In the genomic region with DNA sequence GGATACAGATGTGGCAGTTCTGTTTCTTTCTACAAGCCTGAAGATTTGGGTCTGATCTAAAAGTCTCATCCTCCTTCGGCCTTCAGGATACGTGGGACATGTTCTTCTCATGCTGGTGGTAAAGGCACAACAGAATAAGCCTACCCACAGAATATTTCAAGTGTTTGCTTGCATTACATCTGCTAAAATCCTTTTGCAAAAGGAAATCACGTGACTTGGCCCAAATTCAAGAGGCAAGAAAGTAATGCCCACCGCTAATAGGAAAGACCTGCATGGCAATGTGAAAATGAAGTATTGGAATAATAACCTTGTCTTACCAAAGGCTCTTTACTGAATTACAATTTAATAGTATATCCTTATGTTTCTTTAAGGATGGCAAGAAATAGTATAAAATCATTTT, we compare ENCODE assay signal across 2 cellular contexts.
TF ChIP-seq lines count a peak whose summit lies in the region.

No MANE protein-coding gene starts in this region.

TF ChIP-seq in HCT116, 20 proteins besides CTCF, POLR2A, EP300 and RAD21:
- no peak for TF ChIP-seq TCF7L2 (IDR thresholded peaks at IDR 0.05; ENCODE audit: borderline replicate concordance, extremely low read depth, insufficient read depth, insufficient read length)
- no peak for TF ChIP-seq ZFX (IDR thresholded peaks at IDR 0.05)
- TF ChIP-seq, protein P1, sequence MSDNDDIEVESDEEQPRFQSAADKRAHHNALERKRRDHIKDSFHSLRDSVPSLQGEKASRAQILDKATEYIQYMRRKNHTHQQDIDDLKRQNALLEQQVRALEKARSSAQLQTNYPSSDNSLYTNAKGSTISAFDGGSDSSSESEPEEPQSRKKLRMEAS (IDR thresholded peaks at IDR 0.05), result no peak
- TF ChIP-seq SRF (IDR thresholded peaks at IDR 0.05; ENCODE audit: low read depth), result no peak
- TF ChIP-seq EZH2phosphoT487 (IDR thresholded peaks at IDR 0.05; ENCODE audit: borderline replicate concordance), result no peak
- no peak for TF ChIP-seq EGR1 (IDR thresholded peaks at IDR 0.05; ENCODE audit: low read depth)
- no peak for TF ChIP-seq SP1 (IDR thresholded peaks at IDR 0.05; ENCODE audit: low read depth)
- TF ChIP-seq ZNF274 (IDR thresholded peaks at IDR 0.05; ENCODE audit: low read depth, low read length), result no peak
- TF ChIP-seq, protein P2, sequence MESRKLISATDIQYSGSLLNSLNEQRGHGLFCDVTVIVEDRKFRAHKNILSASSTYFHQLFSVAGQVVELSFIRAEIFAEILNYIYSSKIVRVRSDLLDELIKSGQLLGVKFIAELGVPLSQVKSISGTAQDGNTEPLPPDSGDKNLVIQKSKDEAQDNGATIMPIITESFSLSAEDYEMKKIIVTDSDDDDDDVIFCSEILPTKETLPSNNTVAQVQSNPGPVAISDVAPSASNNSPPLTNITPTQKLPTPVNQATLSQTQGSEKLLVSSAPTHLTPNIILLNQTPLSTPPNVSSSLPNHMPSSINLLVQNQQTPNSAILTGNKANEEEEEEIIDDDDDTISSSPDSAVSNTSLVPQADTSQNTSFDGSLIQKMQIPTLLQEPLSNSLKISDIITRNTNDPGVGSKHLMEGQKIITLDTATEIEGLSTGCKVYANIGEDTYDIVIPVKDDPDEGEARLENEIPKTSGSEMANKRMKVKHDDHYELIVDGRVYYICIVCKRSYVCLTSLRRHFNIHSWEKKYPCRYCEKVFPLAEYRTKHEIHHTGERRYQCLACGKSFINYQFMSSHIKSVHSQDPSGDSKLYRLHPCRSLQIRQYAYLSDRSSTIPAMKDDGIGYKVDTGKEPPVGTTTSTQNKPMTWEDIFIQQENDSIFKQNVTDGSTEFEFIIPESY (IDR thresholded peaks at IDR 0.05; ENCODE audit: extremely low read depth, insufficient replicate concordance, low read length), result no peak
- no peak for TF ChIP-seq SIN3A (IDR thresholded peaks at IDR 0.05; ENCODE audit: low read depth)
- TF ChIP-seq, protein P3, sequence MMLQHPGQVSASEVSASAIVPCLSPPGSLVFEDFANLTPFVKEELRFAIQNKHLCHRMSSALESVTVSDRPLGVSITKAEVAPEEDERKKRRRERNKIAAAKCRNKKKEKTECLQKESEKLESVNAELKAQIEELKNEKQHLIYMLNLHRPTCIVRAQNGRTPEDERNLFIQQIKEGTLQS (IDR thresholded peaks at IDR 0.05), result no peak
- TF ChIP-seq JUND (IDR thresholded peaks at IDR 0.05), result no peak
- TF ChIP-seq ELF1 (IDR thresholded peaks at IDR 0.05; ENCODE audit: borderline replicate concordance, low read depth), result no peak
- TF ChIP-seq CBX3 (IDR thresholded peaks at IDR 0.05; ENCODE audit: low read depth), result no peak
- no peak for TF ChIP-seq YY1 (IDR thresholded peaks at IDR 0.05; ENCODE audit: extremely low read depth, insufficient replicate concordance, low read depth, low read length)

TF ChIP-seq in GM12878, 131 proteins besides CTCF, POLR2A, EP300 and RAD21:
- TF ChIP-seq MYC (IDR thresholded peaks at IDR 0.05; ENCODE audit: insufficient read depth, insufficient read length, insufficient replicate concordance, low read length, severe bottlenecking), result no peak
- no peak for TF ChIP-seq CHD2 (IDR thresholded peaks at IDR 0.05; ENCODE audit: borderline replicate concordance, low read depth, low read length)
- peak; percentile 32; the same call in 1 of the 2 replicates for TF ChIP-seq RAD51 (IDR thresholded peaks at IDR 0.05)
- TF ChIP-seq IKZF1 (conservative IDR thresholded peaks at IDR 0.05), result no peak
- TF ChIP-seq KLF5 (IDR thresholded peaks at IDR 0.05; ENCODE audit: partially characterized antibody), result no peak
- no peak for TF ChIP-seq JUNB (IDR thresholded peaks at IDR 0.05)
- no peak for TF ChIP-seq NRF1 (conservative IDR thresholded peaks at IDR 0.05; ENCODE audit: low read depth, low read length)
- no peak for TF ChIP-seq BMI1 (IDR thresholded peaks at IDR 0.05; ENCODE audit: borderline replicate concordance)
- no peak for TF ChIP-seq RCOR1 (conservative IDR thresholded peaks at IDR 0.05; ENCODE audit: low read depth, low read length)
